ENCODE assay signal across 8 cellular contexts in the genomic region with DNA sequence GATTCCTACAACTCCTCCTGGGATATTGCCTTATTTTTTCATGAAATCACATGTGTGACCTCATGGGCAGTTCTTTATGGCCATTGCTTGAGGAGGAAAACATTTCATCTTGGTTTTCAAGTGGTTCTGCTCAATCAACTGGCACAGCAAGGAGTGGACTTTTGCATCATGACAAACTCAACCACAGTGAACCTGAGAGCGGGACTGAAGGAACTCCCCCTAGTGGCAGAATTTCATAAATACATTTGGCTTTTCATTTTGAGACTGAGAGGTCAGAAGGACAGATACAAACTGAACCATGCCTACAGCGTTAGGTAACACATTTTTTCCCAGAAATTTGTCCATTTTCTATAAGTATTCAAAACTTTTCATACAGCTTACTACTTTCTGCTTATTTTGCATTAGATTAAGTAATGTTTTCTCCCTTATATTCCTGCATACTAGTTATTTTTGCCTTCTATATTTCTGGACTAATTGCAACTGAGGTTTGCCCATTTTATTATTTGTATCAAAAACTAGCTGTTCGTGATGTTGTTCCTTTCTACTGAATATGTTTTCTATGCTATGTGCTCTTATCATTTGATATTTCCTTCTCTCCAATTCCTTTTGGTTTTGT. TPM values are rescaled to one million over a fixed set of nuclear protein-coding genes. Genes with fewer than 3 reads are reported as not detected.
DNase-seq lines count a peak whose midpoint lies in the region; ATAC-seq and TF ChIP-seq lines count a peak whose summit lies in the region.

No MANE protein-coding gene starts in this region.

- 12 to 18% (median 17%) methylated on average over 3 of the region's 3 CpGs for WGBS in psoas muscle, 3 donors

- H3K27me3 ChIP-seq in foreskin keratinocyte (no peaks in the 10 kb centered on the region), psoas muscle (ENCODE audit: insufficient read depth in 3 of 3, low read length in 2 of 3) (peaks cover 0 to 5% (median 2%) of the 10 kb centered on the region in 3 donors)

- H3K27ac ChIP-seq in foreskin keratinocyte (no peak overlapping the region), psoas muscle (no peak overlapping the region)

- no peaks in the 10 kb centered on the region for H3K36me3 ChIP-seq in psoas muscle (ENCODE audit: insufficient read depth in 1 of 2, low read depth in 1 of 2)

- intact Hi-C loops in psoas muscle (cut with DNase I) = no loop called here
- intact Hi-C loops in posterior vena cava (cut with DNase I) = no loop called here

- H3K4me3 ChIP-seq in AG09309 (ENCODE audit: control insufficient read depth, low read depth, low read length) = no peak overlapping the region
- H3K4me3 ChIP-seq in WI38 (ENCODE audit: low read depth, low read length) = no peak overlapping the region
- H3K4me3 ChIP-seq in psoas muscle = no peak overlapping the region

- no peak for ATAC-seq in foreskin keratinocyte
- no peak for ATAC-seq in psoas muscle

- DNase-seq in AG09309 (ENCODE audit: low read depth) (peak; percentile 3), GM04503 (ENCODE audit: low read depth) (peak; percentile 7), NCI-H146 treated with DMSO at 0.1 percent for 48 hours (lab: John Stamatoyannopoulos, UW; ENCODE audit: unreplicated experiment) (peak; percentile 4), foreskin keratinocyte (peak; percentile 2 to 30), psoas muscle (no peak), NCI-H187 (lab: John Stamatoyannopoulos, UW) (no peak), posterior vena cava (ENCODE audit: low spot score) (no peak)

- H3K4me1 ChIP-seq in foreskin keratinocyte (no peaks in the 10 kb centered on the region), psoas muscle (no peaks in the 10 kb centered on the region)

- no peaks in the 10 kb centered on the region for H3K9me3 ChIP-seq in psoas muscle

- TF ChIP-seq CTCF in AG09309 (IDR thresholded peaks at IDR 0.05; ENCODE audit: control insufficient read depth, insufficient read depth, low read depth, low read length, missing control alignments) = peak; percentile 73
- TF ChIP-seq CTCF in WI38 (IDR thresholded peaks at IDR 0.05; ENCODE audit: low read depth, low read length) = peak; percentile 72
- TF ChIP-seq CTCF in foreskin keratinocyte (conservative IDR thresholded peaks at IDR 0.05) = peak; percentile 68
- TF ChIP-seq CTCF in psoas muscle (IDR thresholded peaks at IDR 0.05) = peak; percentile 56

RNA-seq across cellular contexts. Expression of a gene that starts 13.4 kb away (rescaled TPM):
- total RNA-seq in foreskin keratinocyte = not detected in 2 replicates
- not detected in 2 replicates for polyA plus RNA-seq in foreskin keratinocyte
- under 1 TPM in 3 of 4 donors, not detected in 1; 0.13 to 0.20 (median 0.13) TPM for total RNA-seq in psoas muscle
- under 1 TPM in 2 of 3 donors, not detected in 1; 0.05 to 0.11 TPM for polyA plus RNA-seq in psoas muscle
- under 1 TPM; 0.42 to 1.00 TPM for total RNA-seq in posterior vena cava

RNA-seq across cellular contexts. Expression of a gene that starts 16.5 kb away (rescaled TPM):
- not detected in 2 replicates for total RNA-seq in foreskin keratinocyte
- polyA plus RNA-seq in foreskin keratinocyte = not detected in 2 replicates
- under 1 TPM; 0.20 to 0.40 (median 0.27) TPM for total RNA-seq in psoas muscle
- under 1 TPM in 1 of 3 donors, not detected in 2; 0.03 TPM for polyA plus RNA-seq in psoas muscle
- total RNA-seq in posterior vena cava = 1 to 10 TPM in 1 of 2 donors, under 1 TPM in 1; 0.86 to 1.6 TPM

RNA-seq across cellular contexts. Expression of a gene that starts 36.6 kb away (rescaled TPM):
- total RNA-seq in foreskin keratinocyte (not detected in 2 replicates), psoas muscle (not detected), posterior vena cava (not detected)
- polyA plus RNA-seq in foreskin keratinocyte (not detected in 2 replicates), psoas muscle (not detected)

RNA-seq across cellular contexts. Expression of a gene that starts 56.1 kb away (rescaled TPM):
- total RNA-seq in foreskin keratinocyte (3.0 and 4.5 TPM in 2 replicates), psoas muscle (1 to 10 TPM; 4.4 to 8.9 (median 6.7) TPM), posterior vena cava (1 to 10 TPM; 8.0 to 9.2 TPM)
- polyA plus RNA-seq in foreskin keratinocyte (0.88 and 0.90 TPM in 2 replicates), psoas muscle (1 to 10 TPM; 2.3 to 6.2 (median 3.0) TPM)

RNA-seq across cellular contexts. Expression of a gene that starts 56.7 kb away (rescaled TPM):
- total RNA-seq in foreskin keratinocyte (not detected in 2 replicates), psoas muscle (under 1 TPM in 2 of 4 donors, not detected in 2; 0.13 to 0.14 TPM), posterior vena cava (under 1 TPM; 0.19 to 0.42 TPM)
- polyA plus RNA-seq in foreskin keratinocyte (not detected in 2 replicates), psoas muscle (under 1 TPM in 2 of 3 donors, not detected in 1; 0.03 to 0.09 TPM)

Comparison
In these comparisons a context has a peak if more than half of its experiments do, and no peak if none do; other contexts are left out.
1. DNase-seq: peak in AG09309 (single experiment), GM04503 (single experiment), NCI-H146 treated with DMSO at 0.1 percent for 48 hours (single experiment) and foreskin keratinocyte (2 of 2); none in psoas muscle (0 of 2), NCI-H187 (0 of 2) and posterior vena cava (single experiment).
2. Peak in every context shown above with its lines, with median percentiles within 50 percentile points of each other: CTCF ChIP-seq.